ENCODE assay signal across 10 cellular contexts in genomic region chr14:106185837-106186233, GRCh38.
DNase-seq lines count a peak whose midpoint lies in the region; ATAC-seq and TF ChIP-seq lines count a peak whose summit lies in the region.
"Had no signal": no experiment of that assay in that cellular context is flagged by ENCODE, and none has a peak within 500 bp of the region (broad histone marks: within the 10 kb centered on the region; RNA-seq: fewer than 3 reads in every experiment).

No MANE protein-coding gene starts in this region.

- no peak for ATAC-seq in HG02973 (IDR thresholded peaks at IDR 0.05; ENCODE audit: unreplicated experiment)
- ATAC-seq in GM21390 (IDR thresholded peaks at IDR 0.05; ENCODE audit: unreplicated experiment): no peak

- CTCF ChIA-PET in A673 (lab: Charles Lee): no interaction called here

- H3K27me3 ChIP-seq in A673 (replicated peaks; ENCODE audit: insufficient read depth, low read depth, low read length, poor library complexity): peaks cover 61% of the 10 kb centered on the region
- H3K27me3 ChIP-seq: vagina had no signal

- intact Hi-C loops in A673 (cut with micrococcal nuclease; ENCODE audit: unreplicated experiment): no loop called here

- H3K4me3 ChIP-seq in A673 (ENCODE audit: low read depth, low read length, poor library complexity, severe bottlenecking): no peak overlapping the region
- H3K4me3 ChIP-seq: vagina had no signal

- BruUV-seq in A673 (replicated peaks; lab: Mats Ljungman, UMichigan): no TSS peak

- no peaks in the 10 kb centered on the region for H3K36me3 ChIP-seq in A673 (ENCODE audit: insufficient read depth, low read length, poor library complexity, severe bottlenecking)
- H3K36me3 ChIP-seq: vagina had no signal

- no peaks in the 10 kb centered on the region for H3K9me3 ChIP-seq in A673 (ENCODE audit: low read depth, low read length, poor library complexity, severe bottlenecking)
- H3K9me3 ChIP-seq: vagina had no signal

- no peaks in the 10 kb centered on the region for H3K4me1 ChIP-seq in A673 (ENCODE audit: insufficient read depth, low read length, poor library complexity, severe bottlenecking)
- H3K4me1 ChIP-seq: vagina had no signal

- TF ChIP-seq CTCF in A673 (conservative IDR thresholded peaks at IDR 0.05; ENCODE audit: low read depth, low read length): peak; percentile 61

- POLR2A ChIA-PET in A673 (lab: Charles Lee; ENCODE audit: low non-redundant PET): no interaction called here

- DNase-seq in A673 (ENCODE audit: low spot score) (peak; percentile 19), NAMALWA (ENCODE audit: low spot score) (peak; percentile 37), mucosa of gallbladder (ENCODE audit: low spot score) (peak; percentile 44), HT-29 (ENCODE audit: low spot score) (no peak), anterior cingulate cortex (lab: John Stamatoyannopoulos, UW) (no peak)
- DNase-seq in activated CD8-positive, alpha-beta memory T cell treated with anti-CD3 and anti-CD28 coated beads, Interleukin-2, amount 50 U/mL, for 48 hours: peak; percentile 77

- H3K27ac ChIP-seq in A673 (ENCODE audit: low read depth, low read length, poor library complexity, severe bottlenecking): no peak overlapping the region
- H3K27ac ChIP-seq: epithelial cell of prostate, vagina had no signal

Comparison
In these comparisons a context has a peak if more than half of its experiments do, and no peak if none do; other contexts are left out.
1. DNase-seq: peak in A673 (single experiment), NAMALWA (single experiment), activated CD8-positive, alpha-beta memory T cell treated with anti-CD3 and anti-CD28 coated beads, Interleukin-2, amount 50 U/mL, for 48 hours (single experiment) and mucosa of gallbladder (single experiment); none in HT-29 (single experiment) and anterior cingulate cortex (0 of 58).